ENCODE assay signal across 10 cellular contexts in the genomic region with DNA sequence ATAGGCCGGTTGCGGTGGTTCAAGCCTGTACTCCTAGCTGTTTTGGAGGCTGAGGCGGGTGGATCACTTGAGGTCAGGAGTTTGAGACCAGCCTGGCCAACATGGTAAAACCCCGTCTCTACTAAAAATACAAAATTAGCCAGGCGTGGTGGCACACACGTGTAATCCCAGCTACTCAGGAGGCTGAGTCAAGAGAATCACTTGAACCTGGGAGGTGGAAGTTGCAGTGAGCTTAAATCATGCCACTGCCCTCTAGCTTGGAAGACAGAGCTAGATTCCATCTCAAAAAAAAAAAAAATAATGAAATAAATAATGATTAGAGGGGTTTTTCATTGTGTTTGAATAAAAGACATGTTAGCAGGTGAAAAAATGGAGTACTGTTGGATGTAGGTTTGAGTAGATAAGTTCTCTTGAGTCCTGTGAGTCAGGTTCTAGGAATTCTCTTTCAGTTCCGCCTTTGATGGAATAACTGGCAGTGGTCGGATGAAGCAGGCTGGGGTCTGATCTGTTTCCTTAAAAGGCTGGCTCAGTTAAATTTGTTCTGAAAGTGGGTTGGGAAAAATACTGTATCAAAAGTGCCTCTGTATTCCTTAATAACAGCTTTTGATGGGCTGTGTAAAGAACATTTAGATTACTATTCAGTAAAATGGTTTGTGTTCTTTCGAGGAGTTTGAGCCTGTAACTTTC.
A peak's percentile ranks its signal among the peaks of the same experiment; 100 is the strongest.
DNase-seq lines count a peak whose midpoint lies in the region; ATAC-seq and TF ChIP-seq lines count a peak whose summit lies in the region.
"Had no signal": no experiment of that assay in that cellular context is flagged by ENCODE, and none has a peak within 500 bp of the region (broad histone marks: within the 10 kb centered on the region; RNA-seq: fewer than 3 reads in every experiment).

No MANE protein-coding gene starts in this region.

- peak overlapping the region; percentile 64 to 66 for H3K27ac ChIP-seq in prostate gland
- H3K27ac ChIP-seq: BLaER1 treated with 17β-estradiol and CSF1 and Interleukin-3, amounts not matched to agents 10 nM and 100 nM had no signal

- no peak for TF ChIP-seq CTCF in prostate gland (IDR thresholded peaks at IDR 0.05)

- H3K36me3 ChIP-seq in prostate gland, result no peaks in the 10 kb centered on the region

- no peaks in the 10 kb centered on the region for H3K4me1 ChIP-seq in prostate gland (replicated peaks)

- ATAC-seq in SK-N-SH treated with all-trans-retinoic acid at 6 μM for 48 hours (peak; percentile 91), HG03135 (IDR thresholded peaks at IDR 0.05; ENCODE audit: unreplicated experiment) (no peak), HG03039 (IDR thresholded peaks at IDR 0.05; ENCODE audit: unreplicated experiment) (no peak)

- no peak overlapping the region for H3K4me3 ChIP-seq in prostate gland
- H3K4me3 ChIP-seq: BLaER1 treated with 17β-estradiol and CSF1 and Interleukin-3, amounts not matched to agents 10 nM and 100 nM had no signal

- 73% methylated on average over 9 of the region's 9 CpGs for WGBS in prostate gland

- intact Hi-C loops in prostate gland (cut with DNase I), result loop anchor here (5.0 to 10.0 kb wide), 2 partner anchors 115 to 123 kb away; no protein-coding TSS in a partner anchor

- no peak for TF ChIP-seq POLR2A in prostate gland (IDR thresholded peaks at IDR 0.05)

- peak; percentile 88 for DNase-seq in Daoy (ENCODE audit: low read depth)
- peak; percentile 77 for DNase-seq in fibroblast of peridontal ligament (ENCODE audit: extremely low read depth)
- no peak for DNase-seq in prostate gland (ENCODE audit: low spot score)
- DNase-seq in NCI-H1092 (lab: John Stamatoyannopoulos, UW), result no peak
- DNase-seq in activated CD4-positive, alpha-beta T cell treated with anti-CD3 and anti-CD28 coated beads, Interleukin-2, amount 50 U/mL, for 1 hour, result no peak
- DNase-seq: H9 had no signal

- no peaks in the 10 kb centered on the region for H3K9me3 ChIP-seq in prostate gland

- H3K27me3 ChIP-seq in prostate gland (replicated peaks; ENCODE audit: insufficient read depth), result no peaks in the 10 kb centered on the region
- H3K27me3 ChIP-seq: BLaER1 treated with 17β-estradiol and CSF1 and Interleukin-3, amounts not matched to agents 10 nM and 100 nM had no signal

TF ChIP-seq in SK-N-SH treated with all-trans-retinoic acid at 6 μM for 48 hours, 23 proteins besides CTCF, POLR2A, EP300 and RAD21:
- no peak for TF ChIP-seq RARB (CRISPR knock-in tag; IDR thresholded peaks at IDR 0.05)
- TF ChIP-seq ZC3H10 (CRISPR knock-in tag; IDR thresholded peaks at IDR 0.05), result 0 out of 2 replicates have a peak, but pooled peaks have one; percentile 34
- TF ChIP-seq ISL1 (CRISPR knock-in tag; IDR thresholded peaks at IDR 0.05), result peak; percentile 45; the same call in 1 of the 2 replicates
TF ChIP-seq in SK-N-SH treated with all-trans-retinoic acid at 6 μM for 48 hours: peak in this region for 2.

Comparison
In these comparisons a context has a peak if more than half of its experiments do, and no peak if none do; other contexts are left out.
1. DNase-seq: peak in Daoy (single experiment) and fibroblast of peridontal ligament (single experiment); none in prostate gland (single experiment), NCI-H1092 (single experiment) and activated CD4-positive, alpha-beta T cell treated with anti-CD3 and anti-CD28 coated beads, Interleukin-2, amount 50 U/mL, for 1 hour (single experiment).